ENCODE assay signal across 1 cellular context in genomic region chr17:17513626-17514025, GRCh38.
TF ChIP-seq lines count a peak whose summit lies in the region.

No MANE protein-coding gene starts in this region.

TF ChIP-seq in IMR-90, 13 proteins besides CTCF, POLR2A, EP300 and RAD21:
- TF ChIP-seq SMC3 (IDR thresholded peaks at IDR 0.05; ENCODE audit: low read depth, low read length) (no peak), FOS (IDR thresholded peaks at IDR 0.05; ENCODE audit: low read depth, low read length) (no peak), CEBPB (IDR thresholded peaks at IDR 0.05; ENCODE audit: low read depth, low read length) (no peak), MAZ (IDR thresholded peaks at IDR 0.05; ENCODE audit: borderline replicate concordance, low read depth, low read length) (no peak), CHD1 (IDR thresholded peaks at IDR 0.05; ENCODE audit: low read depth, low read length) (no peak), RFX5 (IDR thresholded peaks at IDR 0.05; ENCODE audit: low read depth, low read length) (no peak), RCOR1 (IDR thresholded peaks at IDR 0.05; ENCODE audit: insufficient replicate concordance, low read length) (no peak), BHLHE40 (IDR thresholded peaks at IDR 0.05; ENCODE audit: low read depth, low read length) (no peak), NFE2L2 (IDR thresholded peaks at IDR 0.05; ENCODE audit: low read depth, low read length) (no peak), USF2 (IDR thresholded peaks at IDR 0.05; ENCODE audit: low read depth, low read length) (no peak), MXI1 (IDR thresholded peaks at IDR 0.05; ENCODE audit: borderline replicate concordance, low read depth, low read length) (no peak), ELK1 (IDR thresholded peaks at IDR 0.05; ENCODE audit: borderline replicate concordance, low read depth, low read length) (no peak), MAFK (IDR thresholded peaks at IDR 0.05; ENCODE audit: low read depth, low read length) (no peak)
